In the genomic region with DNA sequence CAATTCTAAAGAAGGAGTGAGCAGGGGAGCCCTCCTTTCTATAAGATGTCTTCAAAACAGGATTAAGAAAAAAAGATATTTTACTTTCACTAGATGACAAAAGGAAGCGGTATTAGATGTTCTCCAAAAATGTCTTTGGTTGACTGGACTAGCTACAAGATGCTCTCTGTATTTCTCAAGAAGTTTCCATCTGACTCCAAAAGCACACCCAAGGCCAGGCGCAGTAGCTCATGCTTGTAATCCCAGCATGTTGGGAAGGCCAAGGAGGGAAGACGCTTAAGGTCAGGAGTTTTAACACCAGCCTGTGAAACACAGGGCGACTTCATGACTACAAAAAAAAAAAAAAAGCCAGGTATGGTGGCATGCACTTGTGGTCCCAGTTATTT, we compare ENCODE assay signal across 8 cellular contexts.
DNase-seq lines count a peak whose midpoint lies in the region; ATAC-seq and TF ChIP-seq lines count a peak whose summit lies in the region.

No MANE protein-coding gene starts in this region.

- CTCF ChIA-PET in CD8-positive, alpha-beta T cell (lab: Charles Lee), result interaction anchor here (0.6 to 1.7 kb wide), 10 partner anchors 16 to 84 kb away, joined by 3 to 8 read pairs (median 4); no protein-coding TSS in a partner anchor
- CTCF ChIA-PET in OCI-LY7 (lab: Charles Lee; ENCODE audit: unreplicated experiment), result no interaction called here

- H3K9me3 Mint-ChIP-seq in CD8-positive, alpha-beta T cell, result no peaks in the 10 kb centered on the region

- DNase-seq in CD8-positive, alpha-beta T cell, result no peak
- DNase-seq in OCI-LY7 (ENCODE audit: low spot score) (no peak), NCI-H748 (lab: John Stamatoyannopoulos, UW; ENCODE audit: unreplicated experiment) (no peak)
- DNase-seq in stimulated activated CD4-positive, alpha-beta T cell treated with anti-CD3 and anti-CD28 coated beads, Interleukin-4, amount 100 ng/mL, for 1 hour, result no peak

- no peak overlapping the region; the same call in 1 of the 2 replicates for H2AFZ ChIP-seq in OCI-LY7 (ENCODE audit: low read length)

- H3K27me3 ChIP-seq in CD8-positive, alpha-beta T cell (ENCODE audit: insufficient read depth, low read length), result no peaks in the 10 kb centered on the region
- H3K27me3 ChIP-seq in layer of hippocampus (ENCODE audit: control insufficient read depth, insufficient read depth, low read length), result no peaks in the 10 kb centered on the region

- peaks cover 96% of the 10 kb centered on the region for H3K4me1 ChIP-seq in CD8-positive, alpha-beta T cell (ENCODE audit: insufficient read depth, low read length)
- H3K4me1 ChIP-seq in OCI-LY7 (ENCODE audit: insufficient read depth, low read length, poor library complexity, severe bottlenecking), result peaks cover 24% of the 10 kb centered on the region

- H3K27ac ChIP-seq in CD8-positive, alpha-beta T cell (ENCODE audit: low read depth, low read length), result peak overlapping the region; percentile 16
- no peak overlapping the region for H3K27ac ChIP-seq in OCI-LY7 (ENCODE audit: low read depth, low read length, poor library complexity, severe bottlenecking)
- H3K27ac ChIP-seq in layer of hippocampus (ENCODE audit: low read depth, low read length), result peak overlapping the region; percentile 92

- no peaks in the 10 kb centered on the region for H3K9me2 ChIP-seq in OCI-LY7 (ENCODE audit: insufficient read depth, low read length)

- intact Hi-C loops in CD8-positive, alpha-beta T cell (cut with DNase I, micrococcal nuclease), result loop anchor here in 1 of 2 experiments (1.0 to 2.0 kb wide), 5 partner anchors 9 to 84 kb away; partner anchors contain the start of gene PIP4K2A
- intact Hi-C loops in OCI-LY7 (cut with micrococcal nuclease; ENCODE audit: unreplicated experiment), result loop anchor here (5.0 kb wide), 1 partner anchor 137 kb away; no protein-coding TSS in a partner anchor

- peak overlapping the region; percentile 66 for H3K4me2 ChIP-seq in OCI-LY7 (ENCODE audit: low read length)

- peak overlapping the region; percentile 97 for H3K27ac Mint-ChIP-seq in CD8-positive, alpha-beta T cell

- peaks cover 14% of the 10 kb centered on the region for H3K36me3 Mint-ChIP-seq in CD8-positive, alpha-beta T cell

- POLR2A ChIA-PET in CD8-positive, alpha-beta T cell (lab: Charles Lee), result interaction anchor here (0.7 to 7.3 kb wide), 7 partner anchors 9 to 30 kb away, joined by 3 to 64 read pairs (median 4); no protein-coding TSS in a partner anchor
- POLR2A ChIA-PET in OCI-LY7 (lab: Charles Lee), result interaction anchor here (0.6 to 1.6 kb wide), 8 partner anchors 9 to 941 kb away, joined by 3 to 9 read pairs (median 3); no protein-coding TSS in a partner anchor

- no peaks in the 10 kb centered on the region for H4K20me1 ChIP-seq in OCI-LY7 (ENCODE audit: insufficient read depth, low read length)

- H3K4me3 ChIP-seq in CD8-positive, alpha-beta T cell (ENCODE audit: low read depth, low read length), result peak overlapping the region; percentile 21
- peak overlapping the region; percentile 4 for H3K4me3 ChIP-seq in OCI-LY7 (ENCODE audit: low read depth, low read length, poor library complexity, severe bottlenecking)

- H3K9me3 ChIP-seq in CD8-positive, alpha-beta T cell (ENCODE audit: low read length), result no peaks in the 10 kb centered on the region
- 0 out of 2 replicates have a peak, but pooled peaks cover 10% of the 10 kb centered on the region for H3K9me3 ChIP-seq in OCI-LY7 (ENCODE audit: low read length)

- peak overlapping the region; percentile 72 for H3K4me3 Mint-ChIP-seq in CD8-positive, alpha-beta T cell

- peaks cover 25% of the 10 kb centered on the region; the same call in 1 of the 2 replicates for H3K79me2 ChIP-seq in OCI-LY7 (ENCODE audit: insufficient read depth, low read depth, low read length)

- peaks cover 96% of the 10 kb centered on the region for H3K4me1 Mint-ChIP-seq in CD8-positive, alpha-beta T cell (ENCODE audit: low read depth)

- H3K36me3 ChIP-seq in CD8-positive, alpha-beta T cell (ENCODE audit: insufficient read depth, low read length), result no peaks in the 10 kb centered on the region
- H3K36me3 ChIP-seq in OCI-LY7 (ENCODE audit: insufficient read depth, low read length), result peaks cover 4% of the 10 kb centered on the region; the same call in 1 of the 2 replicates

- TF ChIP-seq CTCF in CD8-positive, alpha-beta T cell (IDR thresholded peaks at IDR 0.05), result no peak
- TF ChIP-seq CTCF in OCI-LY7 (conservative IDR thresholded peaks at IDR 0.05; ENCODE audit: low read length), result no peak

- ATAC-seq in CD8-positive, alpha-beta T cell, result no peak
- ATAC-seq in GM21619 (IDR thresholded peaks at IDR 0.05; ENCODE audit: unreplicated experiment), result peak; percentile 26
- ATAC-seq in HG03139 (IDR thresholded peaks at IDR 0.05; ENCODE audit: unreplicated experiment), result no peak
- no peak for ATAC-seq in GM21360 (IDR thresholded peaks at IDR 0.05; ENCODE audit: unreplicated experiment)

- no TSS peak for BruUV-seq in OCI-LY7 (replicated peaks; lab: Mats Ljungman, UMichigan)

- H3K27me3 Mint-ChIP-seq in CD8-positive, alpha-beta T cell (ENCODE audit: low read depth), result no peaks in the 10 kb centered on the region
